Comparison of ENCODE assay signal across 9 cellular contexts in the genomic region with DNA sequence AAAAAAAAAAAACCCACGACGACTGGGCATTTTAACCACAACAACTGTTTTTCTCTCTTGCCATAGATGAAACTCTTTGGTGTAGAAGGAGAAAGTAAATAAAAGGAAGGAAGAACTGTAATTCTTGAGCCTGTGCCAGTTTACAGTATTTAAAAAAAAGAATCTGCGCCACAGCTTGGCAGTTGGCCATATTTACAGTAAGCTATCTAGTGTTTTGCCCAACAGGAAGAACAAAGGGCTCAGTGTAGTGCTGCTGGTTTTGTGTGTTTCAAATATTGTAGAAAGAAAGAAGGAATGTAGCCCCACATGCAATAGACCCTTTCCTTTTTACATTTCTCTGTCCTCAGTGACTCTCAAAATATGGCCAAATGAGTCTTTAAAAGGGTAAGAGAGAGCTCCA.
DNase-seq lines count a peak whose midpoint lies in the region; ATAC-seq lines count a peak whose summit lies in the region.
"Had no signal": no experiment of that assay in that cellular context is flagged by ENCODE, and none has a peak within 500 bp of the region (broad histone marks: within the 10 kb centered on the region; RNA-seq: fewer than 3 reads in every experiment).

No MANE protein-coding gene starts in this region.

- peak overlapping the region; percentile 53 for H3K27ac ChIP-seq in SJCRH30
- H3K27ac ChIP-seq: cardiac muscle cell had no signal

- 0 out of 2 replicates have a peak, but pooled peaks cover 3% of the 10 kb centered on the region for H3K9me3 ChIP-seq in SJCRH30 (replicated peaks)

- DNase-seq in Right ventricle myocardium inferior (ENCODE audit: missing footprints) (no peak), cardiac septum (ENCODE audit: low spot score) (no peak), SJCRH30 (peak; percentile 64 to 86), putamen (ENCODE audit: low spot score) (peak; percentile 24), KG1 (lab: John Stamatoyannopoulos, UW) (no peak)

- H3K4me3 ChIP-seq in SJCRH30, result no peak overlapping the region
- H3K4me3 ChIP-seq: cardiac muscle cell had no signal

- H3K27me3 ChIP-seq in SJCRH30, result no peaks in the 10 kb centered on the region
- H3K27me3 ChIP-seq: cardiac muscle cell had no signal

- intact Hi-C loops in Right ventricle myocardium inferior (cut with DNase I) (loop anchor here (5.0 kb wide), 1 partner anchor 66 kb away; the partner anchor contains the start of gene NR3C2), cardiac septum (cut with DNase I) (no loop called here)

- peak; percentile 56 for ATAC-seq in Right ventricle myocardium inferior
- ATAC-seq in esophagus mucosa, result peak; percentile 49
- ATAC-seq in HG03097 (IDR thresholded peaks at IDR 0.05; ENCODE audit: low FRiP score, unreplicated experiment), result no peak
- no peak for ATAC-seq in GM19351 (IDR thresholded peaks at IDR 0.05; ENCODE audit: unreplicated experiment)

- no peaks in the 10 kb centered on the region for H3K36me3 ChIP-seq in SJCRH30
- H3K36me3 ChIP-seq: cardiac muscle cell had no signal

- H3K4me1 ChIP-seq in SJCRH30, result peaks cover 13% of the 10 kb centered on the region

Comparison
In these comparisons a context has a peak if more than half of its experiments do, and no peak if none do; other contexts are left out.
1. ATAC-seq: peak in Right ventricle myocardium inferior (single experiment) and esophagus mucosa (single experiment); none in HG03097 (single experiment) and GM19351 (single experiment).
2. DNase-seq: peak in SJCRH30 (2 of 2) and putamen (single experiment); none in Right ventricle myocardium inferior (single experiment), cardiac septum (single experiment) and KG1 (single experiment).